8 cellular contexts compared by ENCODE assay signal in the genomic region with DNA sequence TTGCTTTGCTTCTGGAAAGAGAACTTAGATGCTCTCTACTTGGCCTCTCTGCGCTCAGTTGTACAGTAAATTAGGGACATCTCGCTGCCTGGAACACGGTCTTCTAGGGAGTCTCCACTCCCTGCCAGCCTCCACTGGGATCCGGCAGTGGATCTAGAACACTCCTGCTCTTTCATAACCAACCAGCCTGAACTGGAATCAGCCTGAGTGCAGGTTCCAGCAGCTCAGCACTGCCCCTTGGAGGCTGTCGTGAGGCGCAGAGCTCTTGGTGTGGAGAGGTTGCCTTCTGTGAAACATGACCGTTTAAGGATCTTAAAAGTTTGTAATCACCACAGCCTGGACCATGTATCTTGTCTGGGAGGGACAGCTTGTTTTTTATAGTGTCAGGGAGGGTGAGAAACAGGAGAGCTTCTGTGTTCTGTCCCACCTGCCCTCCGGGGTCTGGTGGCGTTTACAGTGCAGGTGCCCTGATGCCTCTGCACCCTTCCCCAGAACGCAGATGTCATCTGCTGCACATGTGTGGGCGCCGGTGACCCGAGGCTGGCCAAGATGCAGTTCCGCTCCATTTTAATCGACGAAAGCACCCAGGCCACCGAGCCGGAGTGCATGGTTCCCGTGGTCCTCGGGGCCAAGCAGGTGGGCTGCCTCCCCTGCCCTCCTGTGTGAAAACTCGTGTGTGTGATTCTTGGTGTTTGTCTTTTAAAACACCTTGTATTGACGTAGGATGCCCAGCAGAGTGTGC. TPM values are rescaled to one million over a fixed set of nuclear protein-coding genes. Genes with fewer than 3 reads are reported as not detected.
DNase-seq lines count a peak whose midpoint lies in the region; TF ChIP-seq lines count a peak whose summit lies in the region.

No MANE protein-coding gene starts in this region.

- H3K4me1 Mint-ChIP-seq in activated CD4-positive, alpha-beta memory T cell treated with anti-CD3 and anti-CD28 coated beads, Interleukin-2, amount 10 ng/mL, durations not matched to agents 7 days and 5 days = peaks cover 3% of the 10 kb centered on the region

- intact Hi-C loops in transverse colon (cut with DNase I; ENCODE audit: low total_unique reads) = loop anchor here (10.0 kb wide), 1 partner anchor 412 kb away; no protein-coding TSS in a partner anchor

- peak overlapping the region; percentile 12 for H4K91ac ChIP-seq in mesenchymal stem cell (ENCODE audit: low read length)

- H2AK5ac ChIP-seq in mesenchymal stem cell (ENCODE audit: low read length, severe bottlenecking) = no peak overlapping the region

- no peak overlapping the region for H2BK15ac ChIP-seq in mesenchymal stem cell (ENCODE audit: low read depth, poor library complexity, severe bottlenecking)

- no peak overlapping the region for H2BK5ac ChIP-seq in mesenchymal stem cell (ENCODE audit: low read depth, low read length, poor library complexity, severe bottlenecking)

- no peak for TF ChIP-seq EP300 in transverse colon (IDR thresholded peaks at IDR 0.05; ENCODE audit: low read depth)

- no peak overlapping the region for H4K8ac ChIP-seq in mesenchymal stem cell (ENCODE audit: low read length)

- H2AFZ ChIP-seq in mesenchymal stem cell (ENCODE audit: low read depth, low read length) = no peak overlapping the region

- POLR2A ChIA-PET in BJ (lab: Charles Lee) = no interaction called here
- POLR2A ChIA-PET in activated CD4-positive, alpha-beta memory T cell treated with anti-CD3 and anti-CD28 coated beads, Interleukin-2, amount 10 ng/mL, durations not matched to agents 7 days and 5 days (lab: Charles Lee) = interaction anchor here (0.8 to 1.8 kb wide), 2 partner anchors 24 to 256 kb away, joined by 3 to 5 read pairs; no protein-coding TSS in a partner anchor

- H3K4me2 ChIP-seq in mesenchymal stem cell (ENCODE audit: low read length, poor library complexity, severe bottlenecking) = no peak overlapping the region

- no peaks in the 10 kb centered on the region for H3K4me1 ChIP-seq in mesenchymal stem cell (ENCODE audit: control insufficient read depth, insufficient read depth, low read depth, low read length)
- no peaks in the 10 kb centered on the region for H3K4me1 ChIP-seq in transverse colon

- peaks cover 73% of the 10 kb centered on the region for H3K36me3 Mint-ChIP-seq in activated CD4-positive, alpha-beta memory T cell treated with anti-CD3 and anti-CD28 coated beads, Interleukin-2, amount 10 ng/mL, durations not matched to agents 7 days and 5 days (ENCODE audit: low read depth)

- in situ Hi-C loops in transverse colon (cut with MboI; ENCODE audit: low pct_ligation_motif_present in 1 of 4, low pct_unique_long_range_greater_than_20kb in 1 of 4, low sequenced_read_pairs in 3 of 4) = loop anchor here in 2 of 4 donors (10.0 to 25.0 kb wide), 2 partner anchors 394 to 412 kb away; no protein-coding TSS in a partner anchor

- H3K79me1 ChIP-seq in mesenchymal stem cell (replicated peaks; ENCODE audit: low read length, poor library complexity, severe bottlenecking) = peaks cover 68% of the 10 kb centered on the region

- H3K4me3 Mint-ChIP-seq in activated CD4-positive, alpha-beta memory T cell treated with anti-CD3 and anti-CD28 coated beads, Interleukin-2, amount 10 ng/mL, durations not matched to agents 7 days and 5 days = no peak overlapping the region

- TF ChIP-seq CTCF in BJ (IDR thresholded peaks at IDR 0.05; ENCODE audit: insufficient read depth, low read depth, low read length) (peak; percentile 55), transverse colon (IDR thresholded peaks at IDR 0.05) (no peak)

- no peak overlapping the region for H3K14ac ChIP-seq in mesenchymal stem cell (ENCODE audit: low read length in 2 of 2)

- H3K9ac ChIP-seq in mesenchymal stem cell (ENCODE audit: low read length) = no peak overlapping the region

- 91% methylated on average over 21 of the region's 22 CpGs for WGBS in mesenchymal stem cell
- 87% methylated on average over 22 of the region's 22 CpGs; no CpG with 5 or more reads in 1 of the 2 donors for WGBS in transverse colon (ENCODE audit: low coverage in 1 of 2), 2 donors

- CTCF ChIA-PET in BJ (lab: Yijun Ruan, JAX) = interaction anchor here (0.8 to 7.3 kb wide), 3 partner anchors 9 to 38 kb away, joined by 3 to 40 read pairs (median 30); no protein-coding TSS in a partner anchor
- CTCF ChIA-PET in activated CD4-positive, alpha-beta memory T cell treated with anti-CD3 and anti-CD28 coated beads, Interleukin-2, amount 10 ng/mL, durations not matched to agents 7 days and 5 days (lab: Charles Lee) = interaction anchor here (1.2 to 2.0 kb wide), 3 partner anchors 9 to 14 kb away, joined by 3 to 11 read pairs (median 6); no protein-coding TSS in a partner anchor

- no peak overlapping the region for H3K27ac ChIP-seq in mesenchymal stem cell (ENCODE audit: low read length, poor library complexity, severe bottlenecking)
- H3K27ac ChIP-seq in transverse colon = no peak overlapping the region

- TF ChIP-seq POLR2A in transverse colon (IDR thresholded peaks at IDR 0.05) = no peak

- no peak overlapping the region for H2BK120ac ChIP-seq in mesenchymal stem cell (ENCODE audit: low read depth, low read length)

- DNase-seq in BJ (ENCODE audit: low read depth) (no peak), LHCN-M2 (ENCODE audit: low read depth) (peak; percentile 27), cerebellar nuclear complex (lab: John Stamatoyannopoulos, UW) (peak; percentile 41 to 82), mesenchymal stem cell (no peak), GOT3 (lab: John Stamatoyannopoulos, UW) (no peak), NOMO-1 treated with dmso at 0.1 percent for 144 hours (lab: John Stamatoyannopoulos, UW; ENCODE audit: unreplicated experiment) (no peak), transverse colon (no peak)
- no peak for DNase-seq in activated CD4-positive, alpha-beta memory T cell treated with anti-CD3 and anti-CD28 coated beads, Interleukin-2, amount 10 ng/mL, durations not matched to agents 7 days and 5 days

- no peaks in the 10 kb centered on the region for H3K9me3 Mint-ChIP-seq in activated CD4-positive, alpha-beta memory T cell treated with anti-CD3 and anti-CD28 coated beads, Interleukin-2, amount 10 ng/mL, durations not matched to agents 7 days and 5 days

- no peak overlapping the region for H3K4ac ChIP-seq in mesenchymal stem cell (ENCODE audit: low read depth in 1 of 2, low read length in 2 of 2)

- H2BK12ac ChIP-seq in mesenchymal stem cell (ENCODE audit: low read length in 2 of 2) = no peak overlapping the region

- no peak overlapping the region for H3K18ac ChIP-seq in mesenchymal stem cell (ENCODE audit: low read depth in 1 of 2, low read length in 2 of 2)

- no peak overlapping the region for H3K27ac Mint-ChIP-seq in activated CD4-positive, alpha-beta memory T cell treated with anti-CD3 and anti-CD28 coated beads, Interleukin-2, amount 10 ng/mL, durations not matched to agents 7 days and 5 days

- H3K23ac ChIP-seq in mesenchymal stem cell (ENCODE audit: low read length in 2 of 2) = no peak overlapping the region

- H3K27me3 Mint-ChIP-seq in activated CD4-positive, alpha-beta memory T cell treated with anti-CD3 and anti-CD28 coated beads, Interleukin-2, amount 10 ng/mL, durations not matched to agents 7 days and 5 days = no peaks in the 10 kb centered on the region

- H3K4me3 ChIP-seq in BJ (ENCODE audit: low read depth, low read length) (no peak overlapping the region), mesenchymal stem cell (ENCODE audit: insufficient read depth in 1 of 2, low read depth in 1 of 2, low read length in 2 of 2) (no peak overlapping the region), transverse colon (no peak overlapping the region)

- H3K36me3 ChIP-seq in BJ (ENCODE audit: control insufficient read depth, insufficient read depth, low read length) (peaks cover 79% of the 10 kb centered on the region), mesenchymal stem cell (ENCODE audit: control insufficient read depth in 1 of 2, insufficient read depth in 2 of 2, low read depth in 1 of 2, low read length in 2 of 2) (peaks cover 98 to 99% of the 10 kb centered on the region in 2 experiments), transverse colon (peaks cover 0 to 83% (median 39%) of the 10 kb centered on the region in 4 donors)

- H3K9me3 ChIP-seq in mesenchymal stem cell (ENCODE audit: control insufficient read depth, low read length) (no peaks in the 10 kb centered on the region), transverse colon (no peaks in the 10 kb centered on the region)

- H3K27me3 ChIP-seq in BJ (ENCODE audit: control insufficient read depth, insufficient read depth, low read length) = no peaks in the 10 kb centered on the region
- H3K27me3 ChIP-seq in mesenchymal stem cell (ENCODE audit: control insufficient read depth in 1 of 2, insufficient read depth in 1 of 2, low read length in 2 of 2) = no peaks in the 10 kb centered on the region
- no peaks in the 10 kb centered on the region for H3K27me3 ChIP-seq in transverse colon

RNA-seq across cellular contexts. Expression of a gene that starts 24.8 kb away (rescaled TPM):
- polyA plus RNA-seq in BJ (2011; rRNA removed) = 15.4 and 24.1 TPM in 2 replicates
- polyA minus RNA-seq in BJ (2011; rRNA and poly(A)+ RNA removed) = 34.5 and 43.2 TPM in 2 replicates
- total RNA-seq in LHCN-M2 (2014; rRNA removed) (56.5 and 76.0 TPM in 2 replicates), transverse colon (100 to 1,000 TPM in 1 of 4 donors, 10 to 100 TPM in 3; 84.2 to 153 (median 91.9) TPM)
- 32.1 TPM for polyA plus RNA-seq in LHCN-M2 (2012)
- 16.0 TPM for polyA plus RNA-seq in mesenchymal stem cell (2013, experiment 1 of 2)
- polyA plus RNA-seq in mesenchymal stem cell (2013, experiment 2 of 2) = 15.0 TPM
- total RNA-seq in activated CD4-positive, alpha-beta memory T cell treated with anti-CD3 and anti-CD28 coated beads, Interleukin-2, amount 10 ng/mL, durations not matched to agents 7 days and 5 days = 10 to 100 TPM; 74.4 to 74.6 TPM

RNA-seq across cellular contexts. Expression of a gene that starts 39.4 kb away (rescaled TPM):
- 0.39 and 0.83 TPM in 2 replicates for polyA plus RNA-seq in BJ (2011; rRNA removed)
- polyA minus RNA-seq in BJ (2011; rRNA and poly(A)+ RNA removed) = 0.57 and 0.82 TPM in 2 replicates
- total RNA-seq in LHCN-M2 (2014; rRNA removed) (0.96 and 2.5 TPM in 2 replicates), transverse colon (not detected)
- polyA plus RNA-seq in LHCN-M2 (2012) = 3.7 TPM
- 1.5 TPM for polyA plus RNA-seq in mesenchymal stem cell (2013, experiment 1 of 2)
- 1.6 TPM for polyA plus RNA-seq in mesenchymal stem cell (2013, experiment 2 of 2)
- total RNA-seq in activated CD4-positive, alpha-beta memory T cell treated with anti-CD3 and anti-CD28 coated beads, Interleukin-2, amount 10 ng/mL, durations not matched to agents 7 days and 5 days = not detected

Comparison
In these comparisons a context has a peak if more than half of its experiments do, and no peak if none do; other contexts are left out.
1. DNase-seq: peak in LHCN-M2 (single experiment) and cerebellar nuclear complex (2 of 2); none in BJ (single experiment), mesenchymal stem cell (single experiment), GOT3 (single experiment), activated CD4-positive, alpha-beta memory T cell treated with anti-CD3 and anti-CD28 coated beads, Interleukin-2, amount 10 ng/mL, durations not matched to agents 7 days and 5 days (single experiment), NOMO-1 treated with dmso at 0.1 percent for 144 hours (single experiment) and transverse colon (single experiment).